19 cellular contexts compared by ENCODE assay signal in the genomic region with DNA sequence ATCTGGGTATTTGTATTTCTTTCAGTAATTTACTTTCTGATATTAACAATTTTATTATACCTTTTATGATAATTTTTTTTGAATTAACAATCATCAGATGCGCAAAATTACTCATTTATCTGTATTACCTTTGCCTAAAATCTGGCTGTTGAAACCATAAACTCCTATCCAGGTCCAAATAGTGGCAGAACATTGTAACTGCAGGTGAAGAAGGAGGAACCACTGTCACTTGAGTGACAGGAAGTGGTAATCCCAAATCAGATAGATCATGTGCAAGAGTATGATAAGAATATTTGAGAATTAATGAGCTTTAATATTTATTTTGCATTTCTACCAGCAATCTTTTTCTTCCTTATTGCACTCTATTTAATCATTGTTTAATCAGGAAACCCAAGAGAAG.
DNase-seq lines count a peak whose midpoint lies in the region; ATAC-seq and TF ChIP-seq lines count a peak whose summit lies in the region.
"Had no signal": no experiment of that assay in that cellular context is flagged by ENCODE, and none has a peak within 500 bp of the region (broad histone marks: within the 10 kb centered on the region; RNA-seq: fewer than 3 reads in every experiment).

No MANE protein-coding gene starts in this region.

- H3K27me3 Mint-ChIP-seq in WTC11 (ENCODE audit: low read depth), result peaks cover 25% of the 10 kb centered on the region
- H3K27me3 Mint-ChIP-seq in neural crest cell (ENCODE audit: low read depth), result no peaks in the 10 kb centered on the region
- H3K27me3 Mint-ChIP-seq: activated CD4-positive, alpha-beta T cell treated with anti-CD3 and anti-CD28 coated beads, Interleukin-2, amount 10 ng/mL, durations not matched to agents 24 days and 14 days had no signal

- H3K9me3 Mint-ChIP-seq in WTC11 (no peaks in the 10 kb centered on the region), neural crest cell (no peaks in the 10 kb centered on the region)
- H3K9me3 Mint-ChIP-seq: natural killer cell had no signal

- ATAC-seq in WTC11 (peak; percentile 62), GM18861 (IDR thresholded peaks at IDR 0.05; ENCODE audit: unreplicated experiment) (no peak), Right ventricle myocardium superior (ENCODE audit: poor library complexity) (no peak), GM21423 (IDR thresholded peaks at IDR 0.05; ENCODE audit: unreplicated experiment) (no peak)
- ATAC-seq: foreskin keratinocyte, natural killer cell, Panc1 had no signal

- intact Hi-C loops in Right ventricle myocardium superior (cut with DNase I), result no loop called here

- peak; percentile 6 for DNase-seq in DMS 273 (lab: John Stamatoyannopoulos, UW; ENCODE audit: unreplicated experiment)
- no peak for DNase-seq in DMS 273 treated with DMSO at 0.1 percent for 48 hours (lab: John Stamatoyannopoulos, UW)
- peak; percentile 2 for DNase-seq in HT-29 (ENCODE audit: low spot score)
- DNase-seq in WTC11 (ENCODE audit: low spot score), result no peak
- no peak for DNase-seq in neural crest cell (ENCODE audit: low read depth, low spot score)
- DNase-seq in Right ventricle myocardium superior, result no peak
- DNase-seq: activated CD4-positive, alpha-beta T cell treated with anti-CD3 and anti-CD28 coated beads, Interleukin-2, amount 10 ng/mL, durations not matched to agents 24 days and 14 days; activated effector memory CD4-positive, alpha-beta T cell treated with anti-CD3 and anti-CD28 coated beads, Interleukin-2, amount 50 U/mL, for 16 hours; dermis blood vessel endothelial cell; foreskin keratinocyte; natural killer cell; NCI-H1417; NCI-H774; sigmoid colon; stimulated activated naive CD4-positive, alpha-beta T cell; tibial artery had no signal

- no peaks in the 10 kb centered on the region for H3K4me1 Mint-ChIP-seq in WTC11
- no peaks in the 10 kb centered on the region for H3K4me1 Mint-ChIP-seq in neural crest cell
- H3K4me1 Mint-ChIP-seq: activated CD4-positive, alpha-beta T cell treated with anti-CD3 and anti-CD28 coated beads, Interleukin-2, amount 10 ng/mL, durations not matched to agents 24 days and 14 days; natural killer cell had no signal

- H3K36me3 Mint-ChIP-seq in WTC11 (no peaks in the 10 kb centered on the region), neural crest cell (ENCODE audit: low read depth) (peaks cover 2% of the 10 kb centered on the region)
- H3K36me3 Mint-ChIP-seq: natural killer cell had no signal

- no peak for TF ChIP-seq CTCF in WTC11 (IDR thresholded peaks at IDR 0.05)
- peak; percentile 37 for TF ChIP-seq CTCF in neural crest cell (conservative IDR thresholded peaks at IDR 0.05)

- CTCF ChIA-PET in WTC11 (lab: Charles Lee), result interaction anchor here (1.0 to 2.0 kb wide), 4 partner anchors 21 to 216 kb away, joined by 3 to 9 read pairs (median 4); no protein-coding TSS in a partner anchor

- POLR2A ChIA-PET in WTC11 (lab: Charles Lee), result no interaction called here

- H3K4me3 Mint-ChIP-seq in WTC11 (no peak overlapping the region), neural crest cell (no peak overlapping the region)
- H3K4me3 Mint-ChIP-seq: activated CD4-positive, alpha-beta T cell treated with anti-CD3 and anti-CD28 coated beads, Interleukin-2, amount 10 ng/mL, durations not matched to agents 24 days and 14 days; natural killer cell had no signal

- H3K27ac Mint-ChIP-seq in WTC11, result no peak overlapping the region
- no peak overlapping the region for H3K27ac Mint-ChIP-seq in neural crest cell (ENCODE audit: unreplicated experiment)
- H3K27ac Mint-ChIP-seq: activated CD4-positive, alpha-beta T cell treated with anti-CD3 and anti-CD28 coated beads, Interleukin-2, amount 10 ng/mL, durations not matched to agents 24 days and 14 days; natural killer cell had no signal

TF ChIP-seq in WTC11, 78 proteins besides CTCF, POLR2A, EP300 and RAD21:
- TF ChIP-seq MXD4 (CRISPR knock-in tag; IDR thresholded peaks at IDR 0.05; ENCODE audit: borderline replicate concordance) (no peak), CREM (CRISPR knock-in tag; IDR thresholded peaks at IDR 0.05) (no peak), SMAD3 (CRISPR knock-in tag; IDR thresholded peaks at IDR 0.05; ENCODE audit: borderline replicate concordance) (no peak), NR2C2 (CRISPR knock-in tag; IDR thresholded peaks at IDR 0.05) (no peak), ZNF423 (CRISPR knock-in tag; IDR thresholded peaks at IDR 0.05) (no peak), ZBTB21 (CRISPR knock-in tag; IDR thresholded peaks at IDR 0.05; ENCODE audit: borderline replicate concordance) (no peak), ZNF138 (CRISPR knock-in tag; conservative IDR thresholded peaks at IDR 0.05) (no peak), RORB (CRISPR knock-in tag; IDR thresholded peaks at IDR 0.05) (no peak), FOXP1 (CRISPR knock-in tag; IDR thresholded peaks at IDR 0.05; ENCODE audit: borderline replicate concordance) (no peak)
- TF ChIP-seq, protein P1, sequence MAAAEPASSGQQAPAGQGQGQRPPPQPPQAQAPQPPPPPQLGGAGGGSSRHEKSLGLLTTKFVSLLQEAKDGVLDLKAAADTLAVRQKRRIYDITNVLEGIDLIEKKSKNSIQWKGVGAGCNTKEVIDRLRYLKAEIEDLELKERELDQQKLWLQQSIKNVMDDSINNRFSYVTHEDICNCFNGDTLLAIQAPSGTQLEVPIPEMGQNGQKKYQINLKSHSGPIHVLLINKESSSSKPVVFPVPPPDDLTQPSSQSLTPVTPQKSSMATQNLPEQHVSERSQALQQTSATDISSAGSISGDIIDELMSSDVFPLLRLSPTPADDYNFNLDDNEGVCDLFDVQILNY (CRISPR knock-in tag; IDR thresholded peaks at IDR 0.05), result no peak

Comparison
In these comparisons a context has a peak if more than half of its experiments do, and no peak if none do; other contexts are left out.
1. DNase-seq: peak in DMS 273 (single experiment) and HT-29 (single experiment); none in DMS 273 treated with DMSO at 0.1 percent for 48 hours (single experiment), WTC11 (single experiment), neural crest cell (single experiment) and Right ventricle myocardium superior (single experiment).